ENCODE assay signal across 19 cellular contexts in genomic region chr4:54717694-54718093, GRCh38. TPM values are rescaled to one million over a fixed set of nuclear protein-coding genes. Genes with fewer than 3 reads are reported as not detected.
A peak's percentile ranks its signal among the peaks of the same experiment; 100 is the strongest.
DNase-seq lines count a peak whose midpoint lies in the region; ATAC-seq and TF ChIP-seq lines count a peak whose summit lies in the region.
"Had no signal": no experiment of that assay in that cellular context is flagged by ENCODE, and none has a peak within 500 bp of the region (broad histone marks: within the 10 kb centered on the region; RNA-seq: fewer than 3 reads in every experiment).

No MANE protein-coding gene starts in this region.

- no peaks in the 10 kb centered on the region for H3K79me2 ChIP-seq in GM23338 (replicated peaks; ENCODE audit: insufficient read depth)

- H3K4me3 ChIP-seq in GM23338 (no peak overlapping the region), dorsolateral prefrontal cortex (peak overlapping the region in 4 of 59 donors; percentile 11 to 18 (median 14))
- H3K4me3 ChIP-seq: MG63 had no signal

- DNase-seq in GM23338 (ENCODE audit: low spot score) (no peak), dorsolateral prefrontal cortex (peak in 1 of 10 donors; percentile 35), medulla oblongata (ENCODE audit: extremely low spot score) (peak; percentile 55), superior temporal gyrus (ENCODE audit: extremely low spot score) (peak; percentile 35), kidney tubule cell (ENCODE audit: low spot score) (no peak), LoVo (ENCODE audit: low spot score) (no peak), middle frontal gyrus (ENCODE audit: extremely low spot score, low spot score) (no peak)
- DNase-seq: 8988T, Karpas-422, MG63, NCI-H1417, NCI-H1694 treated with DMSO at 0.1 percent for 48 hours, NCI-H2081 treated with DMSO at 0.1 percent for 48 hours, NCI-H2171 treated with DMSO at 0.1 percent for 48 hours, NCI-H526 treated with DMSO at 0.1 percent for 48 hours, Right ventricle myocardium superior had no signal

- H3K9me2 ChIP-seq in GM23338 (ENCODE audit: insufficient read depth), result no peaks in the 10 kb centered on the region

- H3K4me2 ChIP-seq in GM23338, result no peak overlapping the region

- no peaks in the 10 kb centered on the region for H3K27me3 Mint-ChIP-seq in GM23338 (ENCODE audit: insufficient read depth, low read depth, poor library complexity)
- H3K27me3 Mint-ChIP-seq: IgD-negative memory B cell had no signal

- no peaks in the 10 kb centered on the region for H3K36me3 ChIP-seq in GM23338 (ENCODE audit: insufficient read depth)
- H3K36me3 ChIP-seq: MG63 had no signal

- no peaks in the 10 kb centered on the region for H3K27me3 ChIP-seq in GM23338 (ENCODE audit: insufficient read depth)
- no peaks in the 10 kb centered on the region for H3K27me3 ChIP-seq in dorsolateral prefrontal cortex
- H3K27me3 ChIP-seq: MG63 had no signal

- no peak overlapping the region for H3K4me3 Mint-ChIP-seq in GM23338
- H3K4me3 Mint-ChIP-seq: IgD-negative memory B cell had no signal

- H3K9me3 Mint-ChIP-seq in GM23338, result no peaks in the 10 kb centered on the region
- H3K9me3 Mint-ChIP-seq: IgD-negative memory B cell had no signal

- H3K4me1 Mint-ChIP-seq in GM23338, result peaks cover 13% of the 10 kb centered on the region; the same call in 2 of the 3 replicates
- H3K4me1 Mint-ChIP-seq: IgD-negative memory B cell had no signal

- H3F3A ChIP-seq in GM23338 (replicated peaks; ENCODE audit: low read depth), result no peaks in the 10 kb centered on the region

- H2AFZ ChIP-seq in GM23338, result no peak overlapping the region

- peaks cover 8% of the 10 kb centered on the region; the same call in 1 of the 2 replicates for H3K4me1 ChIP-seq in GM23338 (ENCODE audit: insufficient read depth)

- peak overlapping the region; percentile 19; the same call in 1 of the 2 replicates for H3K27ac Mint-ChIP-seq in GM23338
- H3K27ac Mint-ChIP-seq: IgD-negative memory B cell had no signal

- no peaks in the 10 kb centered on the region for H3K36me3 Mint-ChIP-seq in GM23338 (ENCODE audit: low read depth)
- H3K36me3 Mint-ChIP-seq: IgD-negative memory B cell had no signal

- intact Hi-C loops in dorsolateral prefrontal cortex (cut with DNase I), result loop anchor here in 1 of 2 donors (5.0 kb wide), 2 partner anchors 60 to 65 kb away; partner anchors contain the start of gene KIT

- TF ChIP-seq CTCF in GM23338 (conservative IDR thresholded peaks at IDR 0.05; ENCODE audit: low read depth in 2 of 2) (no peak), dorsolateral prefrontal cortex (IDR thresholded peaks at IDR 0.05 in 54 of 56, conservative IDR thresholded peaks at IDR 0.05 in 2 of 56; ENCODE audit: low read depth in 1 of 56, partially characterized antibody in 56 of 56) (no peak)

- H3K27ac ChIP-seq in GM23338 (ENCODE audit: low read depth) (no peak overlapping the region), dorsolateral prefrontal cortex (peak overlapping the region in 38 of 59 donors; percentile 10 to 78 (median 45))
- H3K27ac ChIP-seq: C4-2B had no signal

- ATAC-seq in GM23338, result no peak

- no peaks in the 10 kb centered on the region; the same call in 1 of the 2 replicates for H4K20me1 ChIP-seq in GM23338 (replicated peaks; ENCODE audit: insufficient read depth)

TF ChIP-seq in GM23338, 12 proteins besides CTCF, POLR2A, EP300 and RAD21 (continues in another document):
- TF ChIP-seq, protein P1, sequence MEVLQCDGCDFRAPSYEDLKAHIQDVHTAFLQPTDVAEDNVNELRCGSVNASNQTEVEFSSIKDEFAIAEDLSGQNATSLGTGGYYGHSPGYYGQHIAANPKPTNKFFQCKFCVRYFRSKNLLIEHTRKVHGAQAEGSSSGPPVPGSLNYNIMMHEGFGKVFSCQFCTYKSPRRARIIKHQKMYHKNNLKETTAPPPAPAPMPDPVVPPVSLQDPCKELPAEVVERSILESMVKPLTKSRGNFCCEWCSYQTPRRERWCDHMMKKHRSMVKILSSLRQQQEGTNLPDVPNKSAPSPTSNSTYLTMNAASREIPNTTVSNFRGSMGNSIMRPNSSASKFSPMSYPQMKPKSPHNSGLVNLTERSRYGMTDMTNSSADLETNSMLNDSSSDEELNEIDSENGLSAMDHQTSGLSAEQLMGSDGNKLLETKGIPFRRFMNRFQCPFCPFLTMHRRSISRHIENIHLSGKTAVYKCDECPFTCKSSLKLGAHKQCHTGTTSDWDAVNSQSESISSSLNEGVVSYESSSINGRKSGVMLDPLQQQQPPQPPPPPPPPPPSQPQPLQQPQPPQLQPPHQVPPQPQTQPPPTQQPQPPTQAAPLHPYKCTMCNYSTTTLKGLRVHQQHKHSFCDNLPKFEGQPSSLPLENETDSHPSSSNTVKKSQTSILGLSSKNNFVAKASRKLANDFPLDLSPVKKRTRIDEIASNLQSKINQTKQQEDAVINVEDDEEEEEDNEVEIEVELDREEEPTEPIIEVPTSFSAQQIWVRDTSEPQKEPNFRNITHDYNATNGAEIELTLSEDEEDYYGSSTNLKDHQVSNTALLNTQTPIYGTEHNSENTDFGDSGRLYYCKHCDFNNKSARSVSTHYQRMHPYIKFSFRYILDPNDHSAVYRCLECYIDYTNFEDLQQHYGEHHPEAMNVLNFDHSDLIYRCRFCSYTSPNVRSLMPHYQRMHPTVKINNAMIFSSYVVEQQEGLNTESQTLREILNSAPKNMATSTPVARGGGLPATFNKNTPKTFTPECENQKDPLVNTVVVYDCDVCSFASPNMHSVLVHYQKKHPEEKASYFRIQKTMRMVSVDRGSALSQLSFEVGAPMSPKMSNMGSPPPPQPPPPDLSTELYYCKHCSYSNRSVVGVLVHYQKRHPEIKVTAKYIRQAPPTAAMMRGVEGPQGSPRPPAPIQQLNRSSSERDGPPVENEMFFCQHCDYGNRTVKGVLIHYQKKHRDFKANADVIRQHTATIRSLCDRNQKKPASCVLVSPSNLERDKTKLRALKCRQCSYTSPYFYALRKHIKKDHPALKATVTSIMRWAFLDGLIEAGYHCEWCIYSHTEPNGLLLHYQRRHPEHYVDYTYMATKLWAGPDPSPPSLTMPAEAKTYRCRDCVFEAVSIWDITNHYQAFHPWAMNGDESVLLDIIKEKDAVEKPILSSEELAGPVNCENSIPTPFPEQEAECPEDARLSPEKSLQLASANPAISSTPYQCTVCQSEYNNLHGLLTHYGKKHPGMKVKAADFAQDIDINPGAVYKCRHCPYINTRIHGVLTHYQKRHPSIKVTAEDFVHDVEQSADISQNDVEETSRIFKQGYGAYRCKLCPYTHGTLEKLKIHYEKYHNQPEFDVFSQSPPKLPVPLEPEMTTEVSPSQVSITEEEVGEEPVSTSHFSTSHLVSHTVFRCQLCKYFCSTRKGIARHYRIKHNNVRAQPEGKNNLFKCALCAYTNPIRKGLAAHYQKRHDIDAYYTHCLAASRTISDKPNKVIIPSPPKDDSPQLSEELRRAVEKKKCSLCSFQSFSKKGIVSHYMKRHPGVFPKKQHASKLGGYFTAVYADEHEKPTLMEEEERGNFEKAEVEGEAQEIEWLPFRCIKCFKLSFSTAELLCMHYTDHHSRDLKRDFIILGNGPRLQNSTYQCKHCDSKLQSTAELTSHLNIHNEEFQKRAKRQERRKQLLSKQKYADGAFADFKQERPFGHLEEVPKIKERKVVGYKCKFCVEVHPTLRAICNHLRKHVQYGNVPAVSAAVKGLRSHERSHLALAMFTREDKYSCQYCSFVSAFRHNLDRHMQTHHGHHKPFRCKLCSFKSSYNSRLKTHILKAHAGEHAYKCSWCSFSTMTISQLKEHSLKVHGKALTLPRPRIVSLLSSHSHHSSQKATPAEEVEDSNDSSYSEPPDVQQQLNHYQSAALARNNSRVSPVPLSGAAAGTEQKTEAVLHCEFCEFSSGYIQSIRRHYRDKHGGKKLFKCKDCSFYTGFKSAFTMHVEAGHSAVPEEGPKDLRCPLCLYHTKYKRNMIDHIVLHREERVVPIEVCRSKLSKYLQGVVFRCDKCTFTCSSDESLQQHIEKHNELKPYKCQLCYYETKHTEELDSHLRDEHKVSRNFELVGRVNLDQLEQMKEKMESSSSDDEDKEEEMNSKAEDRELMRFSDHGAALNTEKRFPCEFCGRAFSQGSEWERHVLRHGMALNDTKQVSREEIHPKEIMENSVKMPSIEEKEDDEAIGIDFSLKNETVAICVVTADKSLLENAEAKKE (CRISPR knock-in tag; IDR thresholded peaks at IDR 0.05), result no peak
- TF ChIP-seq JUNB (IDR thresholded peaks at IDR 0.05; ENCODE audit: unreplicated experiment) (no peak), EZH2phosphoT487 (IDR thresholded peaks at IDR 0.05; ENCODE audit: unreplicated experiment) (no peak), NANOG (IDR thresholded peaks at IDR 0.05; ENCODE audit: borderline replicate concordance) (no peak), ZNF114 (CRISPR knock-in tag; IDR thresholded peaks at IDR 0.05) (no peak)
- TF ChIP-seq, protein P2, sequence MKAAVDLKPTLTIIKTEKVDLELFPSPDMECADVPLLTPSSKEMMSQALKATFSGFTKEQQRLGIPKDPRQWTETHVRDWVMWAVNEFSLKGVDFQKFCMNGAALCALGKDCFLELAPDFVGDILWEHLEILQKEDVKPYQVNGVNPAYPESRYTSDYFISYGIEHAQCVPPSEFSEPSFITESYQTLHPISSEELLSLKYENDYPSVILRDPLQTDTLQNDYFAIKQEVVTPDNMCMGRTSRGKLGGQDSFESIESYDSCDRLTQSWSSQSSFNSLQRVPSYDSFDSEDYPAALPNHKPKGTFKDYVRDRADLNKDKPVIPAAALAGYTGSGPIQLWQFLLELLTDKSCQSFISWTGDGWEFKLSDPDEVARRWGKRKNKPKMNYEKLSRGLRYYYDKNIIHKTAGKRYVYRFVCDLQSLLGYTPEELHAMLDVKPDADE (IDR thresholded peaks at IDR 0.05), result no peak

RNA-seq across cellular contexts. Expression of gene KIT, which starts 59.9 kb away (rescaled TPM):
- total RNA-seq in GM23338 (2014; rRNA removed; shearing (Covaris generic)), result 26.8 and 28.4 TPM in 2 replicates
- 8.7 and 9.0 TPM in 2 replicates for polyA plus RNA-seq in GM23338 (2016; fragmentation: Nextera tagmentation; extraction: Ambion mirVana)
- total RNA-seq in dorsolateral prefrontal cortex, result 10 to 100 TPM in 109 of 120 experiments, 1 to 10 TPM in 11; 5.2 to 38.7 (median 15.2) TPM
- total RNA-seq: Daoy had no signal
- polyA plus RNA-seq: IgD-negative memory B cell had no signal

Comparison
In these comparisons a context has a peak if more than half of its experiments do, and no peak if none do; other contexts are left out.
1. DNase-seq: peak in medulla oblongata (single experiment) and superior temporal gyrus (single experiment); none in GM23338 (single experiment), kidney tubule cell (single experiment), LoVo (single experiment) and middle frontal gyrus (single experiment).